Comparison of ENCODE assay signal across 18 cellular contexts in genomic region chr19:19443283-19443682, GRCh38. TPM values are rescaled to one million over a fixed set of nuclear protein-coding genes. Genes with fewer than 3 reads are reported as not detected.
DNase-seq lines count a peak whose midpoint lies in the region; ATAC-seq and TF ChIP-seq lines count a peak whose summit lies in the region.
"Had no signal": no experiment of that assay in that cellular context is flagged by ENCODE, and none has a peak within 500 bp of the region (broad histone marks: within the 10 kb centered on the region; RNA-seq: fewer than 3 reads in every experiment).

No MANE protein-coding gene starts in this region.

- no peaks in the 10 kb centered on the region for H3K27me3 ChIP-seq in neural progenitor cell
- H3K27me3 ChIP-seq: SJCRH30, thyroid gland had no signal

- H3K9me3 Mint-ChIP-seq in activated CD4-positive, alpha-beta T cell treated with anti-CD3 and anti-CD28 coated beads, Interleukin-2, amount 10 ng/mL, durations not matched to agents 24 days and 14 days = no peaks in the 10 kb centered on the region
- no peaks in the 10 kb centered on the region for H3K9me3 Mint-ChIP-seq in IgD-negative memory B cell
- H3K9me3 Mint-ChIP-seq in activated naive CD8-positive, alpha-beta T cell treated with anti-CD3 and anti-CD28 coated beads, Interleukin-2, amount 50 U/mL, for 24 hours = peaks cover 6% of the 10 kb centered on the region
- H3K9me3 Mint-ChIP-seq in neural progenitor cell = no peaks in the 10 kb centered on the region

- intact Hi-C loops in activated CD4-positive, alpha-beta T cell treated with anti-CD3 and anti-CD28 coated beads, Interleukin-2, amount 10 ng/mL, durations not matched to agents 24 days and 14 days (cut with micrococcal nuclease) = no loop called here

- no peak overlapping the region for H2AFZ ChIP-seq in neural progenitor cell (replicated peaks)

- H3K36me3 ChIP-seq in neural progenitor cell = no peaks in the 10 kb centered on the region
- H3K36me3 ChIP-seq: thyroid gland had no signal

- no peak overlapping the region for H3K9ac ChIP-seq in neural progenitor cell

- peaks cover 11% of the 10 kb centered on the region for H3K4me1 ChIP-seq in neural progenitor cell
- H3K4me1 ChIP-seq: A549, SJCRH30 had no signal

- peak overlapping the region; percentile 27 for H3K27ac Mint-ChIP-seq in activated CD4-positive, alpha-beta T cell treated with anti-CD3 and anti-CD28 coated beads, Interleukin-2, amount 10 ng/mL, durations not matched to agents 24 days and 14 days
- H3K27ac Mint-ChIP-seq in IgD-negative memory B cell = peak overlapping the region in 2 of 3 donors; percentile 90 to 94
- peak overlapping the region; percentile 12 for H3K27ac Mint-ChIP-seq in activated naive CD8-positive, alpha-beta T cell treated with anti-CD3 and anti-CD28 coated beads, Interleukin-2, amount 50 U/mL, for 24 hours
- peak overlapping the region; percentile 11 for H3K27ac Mint-ChIP-seq in neural progenitor cell

- TF ChIP-seq CTCF in neural progenitor cell (IDR thresholded peaks at IDR 0.05) = no peak

- H3K27me3 Mint-ChIP-seq in activated CD4-positive, alpha-beta T cell treated with anti-CD3 and anti-CD28 coated beads, Interleukin-2, amount 10 ng/mL, durations not matched to agents 24 days and 14 days = no peaks in the 10 kb centered on the region
- H3K27me3 Mint-ChIP-seq in IgD-negative memory B cell (peaks cover 3% of the 10 kb centered on the region), neural progenitor cell (ENCODE audit: insufficient read depth, low read depth) (peaks cover 2% of the 10 kb centered on the region)
- H3K27me3 Mint-ChIP-seq in activated naive CD8-positive, alpha-beta T cell treated with anti-CD3 and anti-CD28 coated beads, Interleukin-2, amount 50 U/mL, for 24 hours = no peaks in the 10 kb centered on the region

- no peak overlapping the region for H3K27ac ChIP-seq in neural progenitor cell
- H3K27ac ChIP-seq: A549, SJCRH30, thyroid gland had no signal

- H3F3A ChIP-seq in neural progenitor cell (ENCODE audit: low read depth) = no peaks in the 10 kb centered on the region

- H3K9me3 ChIP-seq in neural progenitor cell (ENCODE audit: low read depth) = no peaks in the 10 kb centered on the region
- H3K9me3 ChIP-seq: A549, SJCRH30, thyroid gland had no signal

- peaks cover 28% of the 10 kb centered on the region for H3K36me3 Mint-ChIP-seq in activated CD4-positive, alpha-beta T cell treated with anti-CD3 and anti-CD28 coated beads, Interleukin-2, amount 10 ng/mL, durations not matched to agents 24 days and 14 days (ENCODE audit: low read depth)
- peaks cover 2% of the 10 kb centered on the region for H3K36me3 Mint-ChIP-seq in IgD-negative memory B cell
- peaks cover 26% of the 10 kb centered on the region for H3K36me3 Mint-ChIP-seq in activated naive CD8-positive, alpha-beta T cell treated with anti-CD3 and anti-CD28 coated beads, Interleukin-2, amount 50 U/mL, for 24 hours (ENCODE audit: low read depth)
- peaks cover 12% of the 10 kb centered on the region for H3K36me3 Mint-ChIP-seq in neural progenitor cell

- no peak for DNase-seq in activated CD4-positive, alpha-beta T cell treated with anti-CD3 and anti-CD28 coated beads, Interleukin-2, amount 10 ng/mL, durations not matched to agents 24 days and 14 days
- DNase-seq in activated CD4-positive, alpha-beta T cell treated with anti-CD3 and anti-CD28 coated beads, Interleukin-2, amount 50 U/mL, for 4 hours = no peak
- DNase-seq in activated naive CD8-positive, alpha-beta T cell treated with anti-CD3 and anti-CD28 coated beads, Interleukin-2, amount 50 U/mL, for 24 hours = no peak
- DNase-seq in neural progenitor cell (ENCODE audit: low spot score) = no peak
- no peak for DNase-seq in HK-2 (ENCODE audit: unreplicated experiment)
- DNase-seq: activated CD4-positive, alpha-beta T cell treated with anti-CD3 and anti-CD28 coated beads, Interleukin-2, amount 50 U/mL, for 1 hour; hypothalamus; mesendoderm; NCI-H1436; NCI-H2171; NCI-H748 treated with DMSO at 0.1 percent for 48 hours; PC-3; SJCRH30; thyroid gland had no signal

- no peak overlapping the region for H3K4me3 ChIP-seq in neural progenitor cell
- H3K4me3 ChIP-seq: A549, SJCRH30, thyroid gland had no signal

- H3K4me3 Mint-ChIP-seq in activated CD4-positive, alpha-beta T cell treated with anti-CD3 and anti-CD28 coated beads, Interleukin-2, amount 10 ng/mL, durations not matched to agents 24 days and 14 days = peak overlapping the region; percentile 1
- H3K4me3 Mint-ChIP-seq in IgD-negative memory B cell = peak overlapping the region in 2 of 4 donors; percentile 21 to 49
- no peak overlapping the region for H3K4me3 Mint-ChIP-seq in activated naive CD8-positive, alpha-beta T cell treated with anti-CD3 and anti-CD28 coated beads, Interleukin-2, amount 50 U/mL, for 24 hours
- no peak overlapping the region for H3K4me3 Mint-ChIP-seq in neural progenitor cell

- ATAC-seq in activated naive CD8-positive, alpha-beta T cell treated with anti-CD3 and anti-CD28 coated beads, Interleukin-2, amount 50 U/mL, for 24 hours = no peak
- ATAC-seq in HG03039 (IDR thresholded peaks at IDR 0.05; ENCODE audit: unreplicated experiment) (no peak), HG03565 (IDR thresholded peaks at IDR 0.05; ENCODE audit: unreplicated experiment) (no peak)
- ATAC-seq: A549, PC-3 had no signal

- H3K4me2 ChIP-seq in neural progenitor cell = no peak overlapping the region
- H3K4me2 ChIP-seq: A549 had no signal

- peaks cover 58% of the 10 kb centered on the region for H3K4me1 Mint-ChIP-seq in activated CD4-positive, alpha-beta T cell treated with anti-CD3 and anti-CD28 coated beads, Interleukin-2, amount 10 ng/mL, durations not matched to agents 24 days and 14 days
- peaks cover 46 to 53% (median 48%) of the 10 kb centered on the region in 3 donors for H3K4me1 Mint-ChIP-seq in IgD-negative memory B cell
- peaks cover 75% of the 10 kb centered on the region for H3K4me1 Mint-ChIP-seq in activated naive CD8-positive, alpha-beta T cell treated with anti-CD3 and anti-CD28 coated beads, Interleukin-2, amount 50 U/mL, for 24 hours
- H3K4me1 Mint-ChIP-seq in neural progenitor cell = peaks cover 12% of the 10 kb centered on the region

- peaks cover 78% of the 10 kb centered on the region for H4K20me1 ChIP-seq in neural progenitor cell (ENCODE audit: low read depth)

- H3K79me2 ChIP-seq in neural progenitor cell (ENCODE audit: low read depth) = peaks cover 99% of the 10 kb centered on the region

RNA-seq across cellular contexts. Expression of gene GATAD2A, which starts 37.8 kb away (rescaled TPM):
- 134 and 135 TPM in 2 replicates for total RNA-seq in activated CD4-positive, alpha-beta T cell treated with anti-CD3 and anti-CD28 coated beads, Interleukin-2, amount 10 ng/mL, durations not matched to agents 24 days and 14 days
- polyA plus RNA-seq in IgD-negative memory B cell = 16.6 TPM
- 37.9 and 49.8 TPM in 2 replicates for total RNA-seq in neural progenitor cell (ENCODE audit: low replicate concordance)

Comparison
In these comparisons a context has a peak if more than half of its experiments do, and no peak if none do; other contexts are left out.
1. H3K27ac Mint-ChIP-seq: peak in every context shown above with its lines; median percentile 92 in IgD-negative memory B cell; 27 in activated CD4-positive, alpha-beta T cell treated with anti-CD3 and anti-CD28 coated beads, Interleukin-2, amount 10 ng/mL, durations not matched to agents 24 days and 14 days; 12 in activated naive CD8-positive, alpha-beta T cell treated with anti-CD3 and anti-CD28 coated beads, Interleukin-2, amount 50 U/mL, for 24 hours; 11 in neural progenitor cell.